In genomic region chr22:50200333-50201190, GRCh38 we compare ENCODE assay signal across 7 cellular contexts. TPM values are rescaled to one million over a fixed set of nuclear protein-coding genes. Genes with fewer than 3 reads are reported as not detected.
A peak's percentile ranks its signal among the peaks of the same experiment; 100 is the strongest.
DNase-seq lines count a peak whose midpoint lies in the region; ATAC-seq, FAIRE-seq and TF ChIP-seq lines count a peak whose summit lies in the region.

SELENOO (plus strand) TSS chr22:50201011; CDS start chr22:50201037, 26 bp downstream.

- H3F3A ChIP-seq in smooth muscle cell (ENCODE audit: low read depth) = peaks cover 4% of the 10 kb centered on the region

- no peaks in the 10 kb centered on the region for H3K9me3 ChIP-seq in smooth muscle cell (replicated peaks; ENCODE audit: low read depth)

- FAIRE-seq in bronchial epithelial cell (lab: Jason Lieb, UNC) = no peak

- DNase-seq in NCI-H2196 treated with DMSO at 0.1 percent for 48 hours (lab: John Stamatoyannopoulos, UW; ENCODE audit: unreplicated experiment) (peak; percentile 5), bronchial epithelial cell (ENCODE audit: low read depth) (peak; percentile 63), iPS-NIHi7 (ENCODE audit: extremely low spot score) (peak; percentile 99), smooth muscle cell (lab: John Stamatoyannopoulos, UW; ENCODE audit: unreplicated experiment) (peak; percentile 84)

- H3K27ac ChIP-seq in smooth muscle cell (ENCODE audit: low read depth) = no peak within 1 kb of the TSS

- 0% methylated on average over 25 of the region's 114 CpGs for WGBS in smooth muscle cell (ENCODE audit: low lambda C conversion rate)

- no peaks in the 10 kb centered on the region for H3K27me3 ChIP-seq in bronchial epithelial cell (ENCODE audit: control insufficient read depth, insufficient read depth, low read length)
- no peaks in the 10 kb centered on the region for H3K27me3 ChIP-seq in smooth muscle cell (ENCODE audit: low read depth)

- TF ChIP-seq CTCF in WI38 (IDR thresholded peaks at IDR 0.05; ENCODE audit: low read depth, low read length) (no peak), bronchial epithelial cell (IDR thresholded peaks at IDR 0.05; ENCODE audit: insufficient read depth, low read length, severe bottlenecking) (no peak), smooth muscle cell (IDR thresholded peaks at IDR 0.05; ENCODE audit: borderline replicate concordance, insufficient read depth, poor library complexity, severe bottlenecking) (no peak)

- H3K4me2 ChIP-seq in smooth muscle cell = peak within 1 kb of the TSS; percentile 99

- H4K20me1 ChIP-seq in smooth muscle cell (ENCODE audit: low read depth) = peaks cover 52% of the 10 kb centered on the region

- ATAC-seq in GM18511 (IDR thresholded peaks at IDR 0.05; ENCODE audit: unreplicated experiment) (peak; percentile 78), HG02981 (IDR thresholded peaks at IDR 0.05; ENCODE audit: unreplicated experiment) (peak; percentile 66)

- H3K9ac ChIP-seq in smooth muscle cell (ENCODE audit: low read depth) = peak within 1 kb of the TSS; percentile 71

- H3K79me2 ChIP-seq in smooth muscle cell (ENCODE audit: low read depth) = peaks cover 31% of the 10 kb centered on the region

- peak within 1 kb of the TSS; percentile 66 for H2AFZ ChIP-seq in smooth muscle cell (ENCODE audit: low read depth)

- H3K36me3 ChIP-seq in bronchial epithelial cell (ENCODE audit: control insufficient read depth, insufficient read depth, low read length) (peaks cover 8% of the 10 kb centered on the region), smooth muscle cell (ENCODE audit: low read depth) (no peaks in the 10 kb centered on the region)

- H3K4me1 ChIP-seq in smooth muscle cell (ENCODE audit: low read depth) = peaks cover 18% of the 10 kb centered on the region

- H3K4me3 ChIP-seq in WI38 (ENCODE audit: low read depth, low read length) = peak within 1 kb of the TSS; percentile 72
- peak within 1 kb of the TSS; percentile 63 for H3K4me3 ChIP-seq in bronchial epithelial cell (ENCODE audit: low read depth, low read length)
- peak within 1 kb of the TSS; percentile 93 for H3K4me3 ChIP-seq in smooth muscle cell

RNA-seq across cellular contexts. Expression of gene SELENOO, which starts in this region (rescaled TPM):
- total RNA-seq in bronchial epithelial cell = 20.8 and 25.7 TPM in 2 replicates
- 9.0 and 16.3 TPM in 2 replicates for total RNA-seq in smooth muscle cell
- polyA plus RNA-seq in smooth muscle cell = 21.3 and 28.4 TPM in 2 replicates

Comparison
In these comparisons a context has a peak if more than half of its experiments do, and no peak if none do; other contexts are left out.
1. DNase-seq: peak in every context shown above with its lines; median percentile 99 in iPS-NIHi7; 84 in smooth muscle cell; 63 in bronchial epithelial cell; 5 in NCI-H2196 treated with DMSO at 0.1 percent for 48 hours.